ENCODE assay signal across 20 cellular contexts in the genomic region with DNA sequence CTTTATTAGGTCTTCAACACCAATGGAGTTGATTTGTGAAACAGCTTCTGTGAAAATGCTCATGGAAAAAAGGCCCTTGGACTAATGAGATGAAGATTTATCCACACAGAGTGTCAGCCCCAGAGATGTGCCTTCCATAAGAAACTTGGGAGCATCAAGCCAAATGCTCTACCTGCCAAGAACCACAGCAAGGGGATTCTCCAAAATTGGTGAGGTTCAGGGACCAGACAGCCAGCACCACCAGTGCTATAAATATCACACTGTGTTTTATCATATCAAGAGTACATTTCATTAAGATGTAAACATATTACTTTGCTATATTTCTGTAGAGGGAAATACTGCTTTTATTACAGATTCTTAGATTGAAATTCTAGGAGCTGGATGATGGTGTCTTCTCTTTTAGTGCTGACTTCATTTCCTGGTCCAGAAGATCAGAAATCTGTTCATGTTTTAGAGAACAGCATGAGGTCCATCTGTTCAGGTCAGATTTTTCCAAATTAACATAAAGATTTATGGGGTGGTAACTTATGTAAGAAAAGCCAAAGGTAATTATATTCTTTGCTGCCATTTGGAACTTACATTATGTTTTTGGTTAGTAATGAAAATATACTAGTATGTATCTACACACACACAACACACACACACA. TPM values are rescaled to one million over a fixed set of nuclear protein-coding genes. Genes with fewer than 3 reads are reported as not detected.
DNase-seq lines count a peak whose midpoint lies in the region; ATAC-seq and TF ChIP-seq lines count a peak whose summit lies in the region.
"Had no signal": no experiment of that assay in that cellular context is flagged by ENCODE, and none has a peak within 500 bp of the region (broad histone marks: within the 10 kb centered on the region; RNA-seq: fewer than 3 reads in every experiment).

No MANE protein-coding gene starts in this region.

- POLR2A ChIA-PET in CD8-positive, alpha-beta T cell (lab: Charles Lee): no interaction called here
- POLR2A ChIA-PET in HEK293 (lab: Yijun Ruan, JAX) (interaction anchor here (1.1 kb wide), 1 partner anchor 25 kb away, joined by 4 read pairs; the partner anchor contains the start of gene NCK1), Panc1 (lab: Charles Lee) (no interaction called here)

- H3K27ac Mint-ChIP-seq in CD8-positive, alpha-beta T cell: peak overlapping the region; percentile 5
- no peak overlapping the region for H3K27ac Mint-ChIP-seq in neural progenitor cell
- H3K27ac Mint-ChIP-seq: activated B cell treated with CpG ODN at 0.5 μM for 24 hours; activated CD8-positive, alpha-beta T cell treated with anti-CD3 and anti-CD28 coated beads for 36 hours; stimulated activated memory B cell treated with anti-CD40 and anti-IgM and Interleukin-4, amounts not matched to agents 10 μg/mL and 1 μg/mL and 100 μg/mL, for 72 hours; T-helper 17 cell had no signal

- H3K27me3 ChIP-seq in CD8-positive, alpha-beta T cell (ENCODE audit: insufficient read depth, low read length): no peaks in the 10 kb centered on the region
- no peaks in the 10 kb centered on the region for H3K27me3 ChIP-seq in Panc1 (ENCODE audit: control insufficient read depth, insufficient read depth, low read length)
- H3K27me3 ChIP-seq in gastroesophageal sphincter: no peaks in the 10 kb centered on the region
- no peaks in the 10 kb centered on the region for H3K27me3 ChIP-seq in neural progenitor cell
- H3K27me3 ChIP-seq: tibial nerve had no signal

- ATAC-seq in CD8-positive, alpha-beta T cell: no peak
- ATAC-seq in Panc1: no peak
- ATAC-seq in gastroesophageal sphincter: no peak
- ATAC-seq in GM21367 (IDR thresholded peaks at IDR 0.05; ENCODE audit: unreplicated experiment): no peak
- ATAC-seq in GM18870 (IDR thresholded peaks at IDR 0.05; ENCODE audit: unreplicated experiment): no peak
- ATAC-seq: activated CD8-positive, alpha-beta T cell treated with anti-CD3 and anti-CD28 coated beads for 36 hours; naive thymus-derived CD8-positive, alpha-beta T cell; stimulated activated memory B cell treated with anti-CD40 and anti-IgM and Interleukin-4, amounts not matched to agents 10 μg/mL and 1 μg/mL and 100 μg/mL, for 72 hours; T-helper 17 cell had no signal

- H3K4me1 Mint-ChIP-seq in CD8-positive, alpha-beta T cell (ENCODE audit: low read depth): peaks cover 3% of the 10 kb centered on the region
- H3K4me1 Mint-ChIP-seq in neural progenitor cell: peaks cover 18% of the 10 kb centered on the region
- H3K4me1 Mint-ChIP-seq: stimulated activated memory B cell treated with anti-CD40 and anti-IgM and Interleukin-4, amounts not matched to agents 10 μg/mL and 1 μg/mL and 100 μg/mL, for 72 hours had no signal

- no TSS peak for BruUV-seq in Panc1 (replicated peaks; lab: Mats Ljungman, UMichigan)

- H3F3A ChIP-seq in neural progenitor cell (ENCODE audit: low read depth): no peaks in the 10 kb centered on the region

- no peaks in the 10 kb centered on the region for H3K36me3 ChIP-seq in CD8-positive, alpha-beta T cell (ENCODE audit: insufficient read depth, low read length)
- H3K36me3 ChIP-seq in HEK293 (ENCODE audit: control insufficient read depth in 2 of 2, insufficient read depth in 1 of 2, low read length in 2 of 2) (peaks cover 0 to 17% of the 10 kb centered on the region in 2 experiments; a peak in 2 of 3 replicates), Panc1 (ENCODE audit: control insufficient read depth, insufficient read depth, low read length) (no peaks in the 10 kb centered on the region), gastroesophageal sphincter (no peaks in the 10 kb centered on the region), neural progenitor cell (no peaks in the 10 kb centered on the region)

- no peaks in the 10 kb centered on the region for H3K79me2 ChIP-seq in neural progenitor cell (ENCODE audit: low read depth)

- peaks cover 5% of the 10 kb centered on the region for H3K27me3 Mint-ChIP-seq in CD8-positive, alpha-beta T cell (ENCODE audit: low read depth)
- no peaks in the 10 kb centered on the region for H3K27me3 Mint-ChIP-seq in neural progenitor cell (ENCODE audit: insufficient read depth, low read depth)
- H3K27me3 Mint-ChIP-seq: activated B cell treated with CpG ODN at 0.5 μM for 24 hours; activated CD8-positive, alpha-beta T cell treated with anti-CD3 and anti-CD28 coated beads for 36 hours had no signal

- H3K36me3 Mint-ChIP-seq in CD8-positive, alpha-beta T cell: peaks cover 17% of the 10 kb centered on the region
- H3K36me3 Mint-ChIP-seq in neural progenitor cell: peaks cover 17% of the 10 kb centered on the region

- H3K4me1 ChIP-seq in CD8-positive, alpha-beta T cell (ENCODE audit: insufficient read depth, low read length): no peaks in the 10 kb centered on the region
- peaks cover 9% of the 10 kb centered on the region for H3K4me1 ChIP-seq in HEK293 (ENCODE audit: control insufficient read depth, insufficient read depth, low read length)
- no peaks in the 10 kb centered on the region for H3K4me1 ChIP-seq in Panc1 (ENCODE audit: control insufficient read depth, insufficient read depth, low read length)
- H3K4me1 ChIP-seq in gastroesophageal sphincter: peaks cover 12 to 66% (median 16%) of the 10 kb centered on the region in 3 donors
- H3K4me1 ChIP-seq in neural progenitor cell: no peaks in the 10 kb centered on the region

- no peaks in the 10 kb centered on the region for H4K20me1 ChIP-seq in neural progenitor cell (ENCODE audit: low read depth)

- no peaks in the 10 kb centered on the region for H3K9me3 Mint-ChIP-seq in CD8-positive, alpha-beta T cell
- H3K9me3 Mint-ChIP-seq in neural progenitor cell: peaks cover 14% of the 10 kb centered on the region
- H3K9me3 Mint-ChIP-seq: activated CD8-positive, alpha-beta T cell treated with anti-CD3 and anti-CD28 coated beads for 36 hours; stimulated activated memory B cell treated with anti-CD40 and anti-IgM and Interleukin-4, amounts not matched to agents 10 μg/mL and 1 μg/mL and 100 μg/mL, for 72 hours had no signal

- no peak overlapping the region for H3K4me3 ChIP-seq in CD8-positive, alpha-beta T cell (ENCODE audit: low read depth, low read length)
- no peak overlapping the region for H3K4me3 ChIP-seq in HEK293 (ENCODE audit: low read depth, low read length)
- no peak overlapping the region for H3K4me3 ChIP-seq in Panc1 (ENCODE audit: low read depth in 2 of 2, low read length in 2 of 2)
- H3K4me3 ChIP-seq in gastroesophageal sphincter: no peak overlapping the region
- no peak overlapping the region for H3K4me3 ChIP-seq in neural progenitor cell
- H3K4me3 ChIP-seq: tibial nerve had no signal

- no peak for TF ChIP-seq CTCF in CD8-positive, alpha-beta T cell (IDR thresholded peaks at IDR 0.05)
- TF ChIP-seq CTCF in HEK293 (tag by site-specific recombination; IDR thresholded peaks at IDR 0.05): no peak
- TF ChIP-seq CTCF in Panc1 (IDR thresholded peaks at IDR 0.05): no peak
- no peak for TF ChIP-seq CTCF in gastroesophageal sphincter (IDR thresholded peaks at IDR 0.05)
- TF ChIP-seq CTCF in neural progenitor cell (IDR thresholded peaks at IDR 0.05): no peak

- TF ChIP-seq POLR2A in gastroesophageal sphincter (IDR thresholded peaks at IDR 0.05): no peak

- no peak for TF ChIP-seq EP300 in gastroesophageal sphincter (IDR thresholded peaks at IDR 0.05)

- no peak overlapping the region for H2AFZ ChIP-seq in neural progenitor cell (replicated peaks)
- H2AFZ ChIP-seq: parathyroid adenoma had no signal

- H3K27ac ChIP-seq in CD8-positive, alpha-beta T cell (ENCODE audit: low read depth, low read length): no peak overlapping the region
- no peak overlapping the region for H3K27ac ChIP-seq in HEK293 (ENCODE audit: extremely low read depth, low read depth, low read length)
- H3K27ac ChIP-seq in Panc1 (ENCODE audit: low read length): peak overlapping the region; percentile 49; the same call in 1 of the 2 replicates
- H3K27ac ChIP-seq in gastroesophageal sphincter: peak overlapping the region in 3 of 4 donors; percentile 30 to 67 (median 61)
- no peak overlapping the region for H3K27ac ChIP-seq in neural progenitor cell
- H3K27ac ChIP-seq: epithelial cell of prostate, parathyroid adenoma, tibial nerve had no signal

- H3K4me3 Mint-ChIP-seq in CD8-positive, alpha-beta T cell: no peak overlapping the region
- H3K4me3 Mint-ChIP-seq in neural progenitor cell: no peak overlapping the region
- H3K4me3 Mint-ChIP-seq: activated B cell treated with CpG ODN at 0.5 μM for 24 hours; activated CD8-positive, alpha-beta T cell treated with anti-CD3 and anti-CD28 coated beads for 36 hours; naive thymus-derived CD8-positive, alpha-beta T cell; stimulated activated memory B cell treated with anti-CD40 and anti-IgM and Interleukin-4, amounts not matched to agents 10 μg/mL and 1 μg/mL and 100 μg/mL, for 72 hours; T-helper 17 cell had no signal

- H3K9me3 ChIP-seq in CD8-positive, alpha-beta T cell (ENCODE audit: low read length): no peaks in the 10 kb centered on the region
- no peaks in the 10 kb centered on the region for H3K9me3 ChIP-seq in HEK293 (ENCODE audit: control insufficient read depth, insufficient read depth, low read depth, low read length)
- no peaks in the 10 kb centered on the region for H3K9me3 ChIP-seq in Panc1 (ENCODE audit: control insufficient read depth, insufficient read depth, low read depth, low read length)
- H3K9me3 ChIP-seq in gastroesophageal sphincter: no peaks in the 10 kb centered on the region
- no peaks in the 10 kb centered on the region for H3K9me3 ChIP-seq in neural progenitor cell (ENCODE audit: low read depth)
- H3K9me3 ChIP-seq: tibial nerve had no signal

- no peak for DNase-seq in CD8-positive, alpha-beta T cell
- DNase-seq in Panc1 (ENCODE audit: low read depth, low spot score): no peak
- DNase-seq in SIG-M5 treated with dmso at 0.1 percent for 504 hours (lab: John Stamatoyannopoulos, UW; ENCODE audit: unreplicated experiment): no peak
- no peak for DNase-seq in neural progenitor cell (ENCODE audit: low spot score)
- DNase-seq: activated B cell treated with CpG ODN at 0.5 μM for 24 hours; activated CD8-positive, alpha-beta T cell treated with anti-CD3 and anti-CD28 coated beads for 36 hours; activated naive CD4-positive, alpha-beta T cell; naive thymus-derived CD8-positive, alpha-beta T cell; NCI-H1417 treated with DMSO at 0.1 percent for 48 hours; NCI-H774; SHP77 treated with DMSO at 0.1 percent for 48 hours; T-helper 17 cell had no signal

- H3K9ac ChIP-seq in neural progenitor cell: no peak overlapping the region
- H3K9ac ChIP-seq: parathyroid adenoma had no signal

- intact Hi-C loops in CD8-positive, alpha-beta T cell (cut with DNase I, micrococcal nuclease): no loop called here
- intact Hi-C loops in Panc1 (cut with micrococcal nuclease; ENCODE audit: unreplicated experiment): no loop called here

- in situ Hi-C loops in Panc1 (cut with HindIII; ENCODE audit: low pct_unique_long_range_greater_than_20kb, low sequenced_read_pairs): no loop called here

- H3K4me2 ChIP-seq in neural progenitor cell: no peak overlapping the region

- CTCF ChIA-PET in CD8-positive, alpha-beta T cell (lab: Charles Lee): interaction anchor here (0.7 kb wide), 1 partner anchor 177 kb away, joined by 5 read pairs; no protein-coding TSS in a partner anchor
- CTCF ChIA-PET in HEK293 (lab: Yijun Ruan, JAX) (no interaction called here), Panc1 (lab: Charles Lee) (interaction anchor here (0.7 kb wide), 1 partner anchor 11 kb away, joined by 3 read pairs; no protein-coding TSS in a partner anchor)

RNA-seq across cellular contexts. Expression of gene SLC35G2, which starts 17.7 kb away (rescaled TPM):
- total RNA-seq in CD8-positive, alpha-beta T cell: under 1 TPM in 1 of 2 experiments, not detected in 1; 0.24 TPM
- total RNA-seq in Panc1 (2021; ENCODE audit: unreplicated experiment) (15.0 TPM), gastroesophageal sphincter (1 to 10 TPM; 3.3 to 6.1 (median 5.4) TPM), neural progenitor cell (ENCODE audit: low replicate concordance) (0.43 and 1.5 TPM in 2 replicates)
- polyA plus RNA-seq in Panc1 (2012; ENCODE audit: insufficient read length): 8.1 TPM
- total RNA-seq: naive thymus-derived CD8-positive, alpha-beta T cell had no signal

RNA-seq across cellular contexts. Expression of gene NCK1, which starts 25.4 kb away (rescaled TPM):
- total RNA-seq in CD8-positive, alpha-beta T cell: 10 to 100 TPM; 54.8 to 68.7 TPM
- total RNA-seq in Panc1 (2021; ENCODE audit: unreplicated experiment) (43.5 TPM), gastroesophageal sphincter (10 to 100 TPM; 35.4 to 44.6 (median 42.7) TPM), neural progenitor cell (ENCODE audit: low replicate concordance) (28.3 and 46.5 TPM in 2 replicates)
- 29.0 TPM for polyA plus RNA-seq in Panc1 (2012; ENCODE audit: insufficient read length)

Comparison
In these comparisons a context has a peak if more than half of its experiments do, and no peak if none do; other contexts are left out.
1. H3K27ac ChIP-seq: peak in Panc1 (single experiment) and gastroesophageal sphincter (3 of 4); none in CD8-positive, alpha-beta T cell (single experiment), HEK293 (single experiment) and neural progenitor cell (single experiment).